In genomic region chr4:61468091-61468720, GRCh38 we compare ENCODE assay signal across 1 cellular context.
TF ChIP-seq lines count a peak whose summit lies in the region.

No MANE protein-coding gene starts in this region.

TF ChIP-seq in GM23338, 12 proteins besides CTCF, POLR2A, EP300 and RAD21 (continued from another document):
- TF ChIP-seq ZNF462 (CRISPR knock-in tag; IDR thresholded peaks at IDR 0.05) (no peak), NANOG (IDR thresholded peaks at IDR 0.05; ENCODE audit: borderline replicate concordance) (no peak)
